In the genomic region with DNA sequence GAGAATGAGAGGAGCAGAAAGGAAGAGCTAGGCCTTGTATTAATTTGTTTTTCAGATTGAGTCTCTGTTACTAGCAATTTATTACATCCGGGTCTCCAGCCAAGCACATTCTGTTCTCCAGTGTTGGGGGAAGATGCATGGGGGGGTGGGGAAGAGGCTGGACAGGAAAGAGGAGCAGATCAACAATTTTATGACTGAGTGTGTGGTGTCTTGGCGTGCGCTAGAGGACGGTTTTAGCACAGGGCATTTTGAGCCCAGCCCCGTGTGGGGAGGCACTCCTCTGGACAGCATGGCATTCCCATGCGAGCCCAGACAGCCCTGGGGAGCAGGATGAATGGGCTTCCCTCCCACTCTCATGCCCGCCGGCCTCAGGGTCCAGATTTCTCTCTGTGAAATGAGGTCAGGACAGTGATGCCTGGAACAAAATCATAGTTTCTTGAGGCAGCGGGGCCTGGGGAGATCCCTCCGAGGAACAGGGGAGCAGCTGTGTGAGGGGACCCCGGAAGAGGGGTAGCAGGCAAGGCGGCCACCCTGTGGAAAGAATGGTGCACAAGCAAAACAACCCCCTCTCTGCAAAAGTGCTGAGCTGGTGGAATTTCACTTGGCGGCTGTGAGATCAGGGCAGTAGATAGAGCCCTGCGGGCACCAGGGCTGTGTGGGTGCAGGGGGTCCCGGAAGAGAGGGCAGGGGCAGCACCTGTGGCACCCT, we compare ENCODE assay signal across 10 cellular contexts. TPM values are rescaled to one million over a fixed set of nuclear protein-coding genes. Genes with fewer than 3 reads are reported as not detected.
DNase-seq lines count a peak whose midpoint lies in the region; ATAC-seq and TF ChIP-seq lines count a peak whose summit lies in the region.
"Had no signal": no experiment of that assay in that cellular context is flagged by ENCODE, and none has a peak within 500 bp of the region (broad histone marks: within the 10 kb centered on the region; RNA-seq: fewer than 3 reads in every experiment).

No MANE protein-coding gene starts in this region.

- no peak overlapping the region for H3K4me3 ChIP-seq in IMR-90 (ENCODE audit: insufficient read depth, low read depth, low read length)
- no peak overlapping the region for H3K4me3 ChIP-seq in lung
- H3K4me3 ChIP-seq in stomach, result peak overlapping the region in 1 of 4 donors; percentile 8

- TF ChIP-seq CTCF in IMR-90 (conservative IDR thresholded peaks at IDR 0.05; ENCODE audit: low read depth, low read length) (no peak), endothelial cell (IDR thresholded peaks at IDR 0.05; ENCODE audit: unreplicated experiment) (no peak), lung (IDR thresholded peaks at IDR 0.05; ENCODE audit: control extremely low read depth, extremely low read depth) (no peak), stomach (IDR thresholded peaks at IDR 0.05) (no peak)

- POLR2A ChIA-PET in IMR-90 (lab: Charles Lee; ENCODE audit: unreplicated experiment), result no interaction called here

- H4K91ac ChIP-seq in IMR-90 (ENCODE audit: insufficient read depth, low read depth, low read length), result no peak overlapping the region

- H3K14ac ChIP-seq in IMR-90 (replicated peaks; ENCODE audit: low read depth, low read length), result no peak overlapping the region

- H3K23ac ChIP-seq in IMR-90 (ENCODE audit: low read depth, low read length), result 0 out of 2 replicates have a peak overlapping the region, but pooled peaks have one; percentile 29

- TF ChIP-seq RAD21 in IMR-90 (IDR thresholded peaks at IDR 0.05; ENCODE audit: low read length), result no peak

- no peak overlapping the region for H4K8ac ChIP-seq in IMR-90 (ENCODE audit: low read depth in 2 of 2, low read length in 2 of 2)

- TF ChIP-seq POLR2A in IMR-90 (IDR thresholded peaks at IDR 0.05; ENCODE audit: low read depth, low read length), result no peak
- no peak for TF ChIP-seq POLR2A in stomach (IDR thresholded peaks at IDR 0.05)

- 50% methylated on average over 7 of the region's 15 CpGs; no CpG with 5 or more reads in 1 of the 2 experiments for WGBS in IMR-90 (ENCODE audit: extremely low coverage in 2 of 2, insufficient read length in 1 of 2), 2 experiments
- WGBS in lung, 2 donors, result 61 to 79% methylated on average over 14 to 15 of the region's 15 CpGs
- WGBS in stomach, 5 donors, result 67 to 74% (median 70%) methylated on average over 14 to 15 of the region's 15 CpGs

- no peak overlapping the region for H2BK120ac ChIP-seq in IMR-90 (ENCODE audit: low read depth, low read length)

- peaks cover 37% of the 10 kb centered on the region for H3K4me1 Mint-ChIP-seq in endothelial cell (ENCODE audit: unreplicated experiment)
- H3K4me1 Mint-ChIP-seq: activated T-helper 17 cell treated with anti-CD3 and anti-CD28 coated beads, Interleukin-2, amount 50 U/mL, for 72 hours had no signal

- no peaks in the 10 kb centered on the region for H3K9me3 Mint-ChIP-seq in endothelial cell (ENCODE audit: unreplicated experiment)
- H3K9me3 Mint-ChIP-seq: activated T-helper 17 cell treated with anti-CD3 and anti-CD28 coated beads, Interleukin-2, amount 50 U/mL, for 72 hours; T-helper 1 cell treated with Interleukin-12 subunit alpha and Interleukin-12 subunit beta and Interleukin-4 antibody, amounts not matched to agents 30 μg/mL and 1 μg/mL, for 36 hours had no signal

- H2AK9ac ChIP-seq in IMR-90 (replicated peaks; ENCODE audit: low read depth, low read length, poor library complexity), result peak overlapping the region; percentile 56

- peaks cover 0 to 5% of the 10 kb centered on the region in 2 experiments; a peak in 1 of 4 replicates for H3K79me1 ChIP-seq in IMR-90 (ENCODE audit: low read depth in 1 of 2, low read length in 2 of 2)

- H2BK15ac ChIP-seq in IMR-90 (ENCODE audit: low read depth, low read length), result no peak overlapping the region

- H2BK20ac ChIP-seq in IMR-90 (ENCODE audit: low read depth, low read length), result no peak overlapping the region

- intact Hi-C loops in IMR-90 (cut with micrococcal nuclease) (no loop called here), stomach (cut with DNase I; ENCODE audit: low total_unique reads) (no loop called here)

- H2AFZ ChIP-seq in IMR-90 (replicated peaks; ENCODE audit: low read length, poor library complexity), result peak overlapping the region; percentile 65

- ATAC-seq in IMR-90 (ENCODE audit: low read depth), result peak; percentile 48
- ATAC-seq in lung (ENCODE audit: insufficient read depth, low FRiP score), result no peak
- no peak for ATAC-seq in HG03521 (IDR thresholded peaks at IDR 0.05; ENCODE audit: unreplicated experiment)
- no peak for ATAC-seq in HG02973 (IDR thresholded peaks at IDR 0.05; ENCODE audit: unreplicated experiment)
- ATAC-seq: activated T-helper 17 cell treated with anti-CD3 and anti-CD28 coated beads, Interleukin-2, amount 50 U/mL, for 72 hours had no signal

- no peaks in the 10 kb centered on the region for H3K9me1 ChIP-seq in IMR-90 (ENCODE audit: insufficient read depth, low read length)

- no peaks in the 10 kb centered on the region for H3K36me3 Mint-ChIP-seq in endothelial cell (ENCODE audit: low read depth, unreplicated experiment)

- H2BK5ac ChIP-seq in IMR-90 (ENCODE audit: low read depth, low read length, poor library complexity, severe bottlenecking), result no peak overlapping the region

- no peak for TF ChIP-seq EP300 in stomach (IDR thresholded peaks at IDR 0.05)

- dilution Hi-C loops in IMR-90 (cut with HindIII; ENCODE audit: low sequenced_read_pairs, unreplicated experiment), result no loop called here

- no peaks in the 10 kb centered on the region for H3K36me3 ChIP-seq in IMR-90 (ENCODE audit: control insufficient read depth, insufficient read depth, low read length)
- H3K36me3 ChIP-seq in lung (ENCODE audit: control insufficient read depth in 2 of 2, insufficient read depth in 2 of 2, low read length in 2 of 2), result no peaks in the 10 kb centered on the region
- no peaks in the 10 kb centered on the region for H3K36me3 ChIP-seq in stomach

- no peak overlapping the region for H3K56ac ChIP-seq in IMR-90 (ENCODE audit: extremely low read depth, insufficient read depth, low read length)

- H3K4me1 ChIP-seq in IMR-90 (ENCODE audit: control insufficient read depth, insufficient read depth, low read length) (peaks cover 4% of the 10 kb centered on the region; the same call in 1 of the 2 replicates), lung (ENCODE audit: control insufficient read depth in 2 of 2, insufficient read depth in 2 of 2, low read length in 2 of 2) (peaks cover 7 to 46% of the 10 kb centered on the region in 2 donors), stomach (peaks cover 83 to 97% (median 89%) of the 10 kb centered on the region in 4 donors)

- in situ Hi-C loops in IMR-90 (cut with MboI; ENCODE audit: low sequenced_read_pairs), result no loop called here

- no peak overlapping the region for H3K4me2 ChIP-seq in IMR-90 (ENCODE audit: low read depth, low read length)

- no peak overlapping the region; the same call in 1 of the 2 replicates for H4K5ac ChIP-seq in IMR-90 (ENCODE audit: low read depth, low read length)

- no peak overlapping the region for H3K27ac ChIP-seq in IMR-90 (ENCODE audit: insufficient read depth, low read length)
- peak overlapping the region; percentile 40 to 88 for H3K27ac ChIP-seq in lung (ENCODE audit: low read depth in 1 of 2, low read length in 1 of 2)
- H3K27ac ChIP-seq in stomach, result peak overlapping the region; percentile 37 to 92 (median 82)

- no peak overlapping the region for H3K18ac ChIP-seq in IMR-90 (ENCODE audit: low read depth, low read length)

- no peak overlapping the region for H3K4ac ChIP-seq in IMR-90 (ENCODE audit: low read depth, low read length)

- CTCF ChIA-PET in IMR-90 (lab: Yijun Ruan, JAX), result interaction anchor here (1.2 kb wide), 1 partner anchor 9 kb away, joined by 3 read pairs; no protein-coding TSS in a partner anchor

- H3K27ac Mint-ChIP-seq in endothelial cell (ENCODE audit: unreplicated experiment), result peak overlapping the region; percentile 24
- H3K27ac Mint-ChIP-seq: activated T-helper 17 cell treated with anti-CD3 and anti-CD28 coated beads, Interleukin-2, amount 50 U/mL, for 72 hours; T-helper 1 cell treated with Interleukin-12 subunit alpha and Interleukin-12 subunit beta and Interleukin-4 antibody, amounts not matched to agents 30 μg/mL and 1 μg/mL, for 36 hours had no signal

- peak overlapping the region; percentile 1 for H3K4me3 Mint-ChIP-seq in endothelial cell (ENCODE audit: unreplicated experiment)
- H3K4me3 Mint-ChIP-seq: activated T-helper 17 cell treated with anti-CD3 and anti-CD28 coated beads, Interleukin-2, amount 50 U/mL, for 72 hours; T-helper 1 cell treated with Interleukin-12 subunit alpha and Interleukin-12 subunit beta and Interleukin-4 antibody, amounts not matched to agents 30 μg/mL and 1 μg/mL, for 36 hours had no signal

- no peaks in the 10 kb centered on the region for H4K20me1 ChIP-seq in IMR-90 (ENCODE audit: insufficient read depth, low read length)

- H3K9me3 ChIP-seq in IMR-90 (ENCODE audit: control insufficient read depth, insufficient read depth, low read length) (no peaks in the 10 kb centered on the region), lung (ENCODE audit: control insufficient read depth in 2 of 2, insufficient read depth in 1 of 2, low read length in 1 of 2) (no peaks in the 10 kb centered on the region), stomach (no peaks in the 10 kb centered on the region)

- DNase-seq in IMR-90 (no peak), endothelial cell (ENCODE audit: low spot score) (no peak), lung (ENCODE audit: low spot score) (no peak), stomach (no peak), HuH-7 (ENCODE audit: low spot score) (no peak), NCI-H1105 (lab: John Stamatoyannopoulos, UW) (no peak)

- no peak overlapping the region; the same call in 1 of the 2 replicates for H3K9ac ChIP-seq in IMR-90 (ENCODE audit: low read depth, low read length)

- no peak overlapping the region for H2AK5ac ChIP-seq in IMR-90 (ENCODE audit: low read depth, low read length)

- no TSS peak for BruUV-seq in IMR-90 (replicated peaks; lab: Mats Ljungman, UMichigan)

- peaks cover 2% of the 10 kb centered on the region for H3K27me3 Mint-ChIP-seq in endothelial cell (ENCODE audit: unreplicated experiment)
- H3K27me3 Mint-ChIP-seq: activated T-helper 17 cell treated with anti-CD3 and anti-CD28 coated beads, Interleukin-2, amount 50 U/mL, for 72 hours had no signal

- H3K27me3 ChIP-seq in IMR-90 (ENCODE audit: control insufficient read depth, insufficient read depth, low read length), result no peaks in the 10 kb centered on the region
- no peaks in the 10 kb centered on the region for H3K27me3 ChIP-seq in lung (ENCODE audit: control insufficient read depth, insufficient read depth)
- H3K27me3 ChIP-seq in stomach, result no peaks in the 10 kb centered on the region

TF ChIP-seq in IMR-90, 13 proteins besides CTCF, POLR2A, EP300 and RAD21 (continues in another document):
- TF ChIP-seq NFE2L2 (IDR thresholded peaks at IDR 0.05; ENCODE audit: low read depth, low read length) (no peak), BHLHE40 (IDR thresholded peaks at IDR 0.05; ENCODE audit: low read depth, low read length) (no peak)

RNA-seq across cellular contexts. Expression of gene SOX13, which starts 16.3 kb away (rescaled TPM):
- total RNA-seq in IMR-90 (2012; rRNA removed), result 0.54 and 0.56 TPM in 2 replicates
- polyA plus RNA-seq in IMR-90 (2012; rRNA removed), result 3.5 TPM in 2 replicates
- 3.2 and 3.5 TPM in 2 replicates for polyA plus RNA-seq in IMR-90 (2012; cell fraction: cytosol; rRNA removed)
- polyA plus RNA-seq in IMR-90 (2012; cell fraction: nucleus; rRNA removed; ENCODE audit: low replicate concordance), result 9.6 and 15.9 TPM in 2 replicates
- 107 TPM for total RNA-seq in endothelial cell (ENCODE audit: unreplicated experiment)
- 10 to 100 TPM; 42.0 to 52.6 TPM for total RNA-seq in lung
- 10 to 100 TPM; 14.7 to 18.5 TPM for polyA plus RNA-seq in lung
- total RNA-seq in stomach, result 10 to 100 TPM; 10.5 to 42.6 (median 11.9) TPM
- 1 to 10 TPM; 4.1 to 7.3 (median 7.2) TPM for polyA plus RNA-seq in stomach
